In genomic region chr4:73853246-73853704, GRCh38 we compare ENCODE assay signal across 13 cellular contexts. TPM values are rescaled to one million over a fixed set of nuclear protein-coding genes. Genes with fewer than 3 reads are reported as not detected.
A peak's percentile ranks its signal among the peaks of the same experiment; 100 is the strongest.
DNase-seq lines count a peak whose midpoint lies in the region; ATAC-seq and TF ChIP-seq lines count a peak whose summit lies in the region.
"Had no signal": no experiment of that assay in that cellular context is flagged by ENCODE, and none has a peak within 500 bp of the region (broad histone marks: within the 10 kb centered on the region; RNA-seq: fewer than 3 reads in every experiment).

Gene PF4V1 (plus strand): TSS chr4:73853296. CDS start chr4:73853363, 67 bp downstream.

- H3K4me3 ChIP-seq in retinal pigment epithelial cell (ENCODE audit: low read length) (peak within 1 kb of the TSS; percentile 35), gastrocnemius medialis (no peak within 1 kb of the TSS)

- intact Hi-C loops in left ventricle myocardium superior (cut with micrococcal nuclease) (no loop called here), gastrocnemius medialis (cut with DNase I; ENCODE audit: low total_unique reads) (no loop called here)

- peak; percentile 63 for DNase-seq in GM03348 (ENCODE audit: low spot score)
- DNase-seq in astrocyte of the hippocampus (ENCODE audit: low read depth, low spot score): peak; percentile 39
- DNase-seq in left ventricle myocardium superior: peak; percentile 50
- no peak for DNase-seq in retinal pigment epithelial cell (ENCODE audit: low read depth)
- DNase-seq in HUDEP-2 (lab: John Stamatoyannopoulos, UW; ENCODE audit: unreplicated experiment in 76 of 76): no peak
- no peak for DNase-seq in gastrocnemius medialis
- no peak for DNase-seq in stimulated activated CD4-positive, alpha-beta T cell treated with anti-CD3 and anti-CD28 coated beads, Interleukin-15, amount 100 ng/mL, for 24 hours
- DNase-seq: activated gamma-delta T cell; NCI-H187; stimulated activated CD4-positive, alpha-beta T cell treated with anti-CD3 and anti-CD28 coated beads, Interleukin-4, amount 100 ng/mL, for 1 hour had no signal

- no peak for TF ChIP-seq POLR2A in GM18505 (IDR thresholded peaks at IDR 0.05; ENCODE audit: borderline replicate concordance, extremely low read depth, insufficient read depth, insufficient read length)
- TF ChIP-seq POLR2A in gastrocnemius medialis (IDR thresholded peaks at IDR 0.05): no peak

- no peaks in the 10 kb centered on the region for H3K9me3 ChIP-seq in gastrocnemius medialis

- ATAC-seq in left ventricle myocardium superior (peak; percentile 26), GM18505 (IDR thresholded peaks at IDR 0.05; ENCODE audit: unreplicated experiment) (no peak), gastrocnemius medialis (no peak)
- ATAC-seq: activated CD4-positive, CD25-positive, alpha-beta regulatory T cell treated with anti-CD3 and anti-CD28 coated beads, Interleukin-2, amount 50 U/mL, for 24 hours had no signal

- H3K4me1 ChIP-seq in gastrocnemius medialis: no peaks in the 10 kb centered on the region

- peaks cover 0 to 5% (median 0%) of the 10 kb centered on the region in 3 donors for H3K27me3 ChIP-seq in gastrocnemius medialis

- in situ Hi-C loops in gastrocnemius medialis (cut with MboI; ENCODE audit: low sequenced_read_pairs in 4 of 4): no loop called here

- no peak within 1 kb of the TSS for H3K27ac ChIP-seq in gastrocnemius medialis

- TF ChIP-seq CTCF in retinal pigment epithelial cell (conservative IDR thresholded peaks at IDR 0.05; ENCODE audit: low read depth, low read length) (peak; percentile 54), gastrocnemius medialis (IDR thresholded peaks at IDR 0.05 in 4 of 5, conservative IDR thresholded peaks at IDR 0.05 in 1 of 5) (no peak)

- H3K36me3 ChIP-seq in gastrocnemius medialis: no peaks in the 10 kb centered on the region

RNA-seq across cellular contexts. Expression of gene PF4V1, which starts in this region (rescaled TPM):
- total RNA-seq in left ventricle myocardium superior (not detected), gastrocnemius medialis (not detected)
- total RNA-seq: urinary bladder had no signal

Comparison
In these comparisons a context has a peak if more than half of its experiments do, and no peak if none do; other contexts are left out.
1. Peak in DNase-seq and ATAC-seq in left ventricle myocardium superior; RNA of the gene not detected or under 1 TPM.
2. DNase-seq: peak in GM03348 (single experiment) and astrocyte of the hippocampus (single experiment); none in retinal pigment epithelial cell (single experiment), HUDEP-2 (0 of 76), gastrocnemius medialis (0 of 2) and stimulated activated CD4-positive, alpha-beta T cell treated with anti-CD3 and anti-CD28 coated beads, Interleukin-15, amount 100 ng/mL, for 24 hours (single experiment).